27 cellular contexts compared by ENCODE assay signal in genomic region chr11:113723706-113724246, GRCh38. TPM values are rescaled to one million over a fixed set of nuclear protein-coding genes. Genes with fewer than 3 reads are reported as not detected.
"Had no signal": no experiment of that assay in that cellular context is flagged by ENCODE, and none has a peak within 500 bp of the region (broad histone marks: within the 10 kb centered on the region; RNA-seq: fewer than 3 reads in every experiment).

No MANE protein-coding gene starts in this region.

- H3K27me3 ChIP-seq: adrenal gland, breast epithelium, heart left ventricle, left lung, neural progenitor cell, sigmoid colon, spleen, testis had no signal

- H3K4me3 ChIP-seq: adrenal gland, breast epithelium, coronary artery, heart left ventricle, left lung, neural progenitor cell, sigmoid colon, spleen, testis had no signal

- H3K9ac ChIP-seq: neural progenitor cell had no signal

- H3K36me3 ChIP-seq: adrenal gland, breast epithelium, left lung, neural progenitor cell, sigmoid colon had no signal

- H3K27ac Mint-ChIP-seq: activated T-helper 1 cell treated with anti-CD3 and anti-CD28 coated beads, Interleukin-12 subunit alpha, Interleukin-12 subunit beta, Interleukin-2, Interleukin-4 antibody, amounts not matched to agents 30 ng/mL and 10 ng/mL and 1 ng/mL, durations not matched to agents 14 hours and 24 hours and 36 hours; naive B cell; neural progenitor cell; stimulated activated memory B cell treated with anti-CD40 and anti-IgM and Interleukin-4, amounts not matched to agents 10 μg/mL and 1 μg/mL and 100 μg/mL, for 72 hours; T-helper 17 cell; type B pancreatic cell had no signal

- H3K27me3 Mint-ChIP-seq: naive B cell; stimulated activated memory B cell treated with anti-CD40 and anti-IgM and Interleukin-4, amounts not matched to agents 10 μg/mL and 1 μg/mL and 100 μg/mL, for 72 hours; T-helper 17 cell; type B pancreatic cell had no signal

- H3K4me1 Mint-ChIP-seq: naive B cell; stimulated activated memory B cell treated with anti-CD40 and anti-IgM and Interleukin-4, amounts not matched to agents 10 μg/mL and 1 μg/mL and 100 μg/mL, for 72 hours had no signal

- H3K27ac ChIP-seq: adrenal gland, breast epithelium, coronary artery, heart left ventricle, left lung, neural progenitor cell, sigmoid colon, spleen, testis, VCaP had no signal

- H3K9me3 ChIP-seq: adrenal gland, breast epithelium, heart left ventricle, left lung, sigmoid colon, testis had no signal

- DNase-seq: activated CD4-positive, alpha-beta T cell treated with anti-CD3 and anti-CD28 coated beads, Interleukin-2, amount 50 U/mL, for 48 hours; activated gamma-delta T cell treated with Interleukin-2 at 50 U/mL for 16 hours; activated T-cell treated with anti-CD3 and anti-CD28 coated beads for 4 hours; adrenal gland; effector CD4-positive, alpha-beta T cell; heart left ventricle; kidney; left lung; naive B cell; sigmoid colon; spleen; stimulated activated CD4-positive, alpha-beta T cell treated with anti-CD3 and anti-CD28 coated beads, Interleukin-4, amount 100 ng/mL, for 4 hours; T-helper 17 cell; testis had no signal

- ATAC-seq: activated naive CD4-positive, alpha-beta T cell treated with anti-CD3 and anti-CD28 coated beads, Interleukin-2, amount 50 U/mL, for 72 hours; heart left ventricle; left lung; stimulated activated memory B cell treated with anti-CD40 and anti-IgM and Interleukin-4, amounts not matched to agents 10 μg/mL and 1 μg/mL and 100 μg/mL, for 72 hours; T-helper 17 cell had no signal

- H3K4me2 ChIP-seq: neural progenitor cell had no signal

- H3K4me3 Mint-ChIP-seq: activated T-helper 1 cell treated with anti-CD3 and anti-CD28 coated beads, Interleukin-12 subunit alpha, Interleukin-12 subunit beta, Interleukin-2, Interleukin-4 antibody, amounts not matched to agents 30 ng/mL and 10 ng/mL and 1 ng/mL, durations not matched to agents 14 hours and 24 hours and 36 hours; naive B cell; neural progenitor cell; stimulated activated memory B cell treated with anti-CD40 and anti-IgM and Interleukin-4, amounts not matched to agents 10 μg/mL and 1 μg/mL and 100 μg/mL, for 72 hours; T-helper 17 cell; type B pancreatic cell had no signal

- H3K4me1 ChIP-seq: breast epithelium, left lung, neural progenitor cell, spleen had no signal

- H3K9me3 Mint-ChIP-seq: activated T-helper 1 cell treated with anti-CD3 and anti-CD28 coated beads, Interleukin-12 subunit alpha, Interleukin-12 subunit beta, Interleukin-2, Interleukin-4 antibody, amounts not matched to agents 30 ng/mL and 10 ng/mL and 1 ng/mL, durations not matched to agents 14 hours and 24 hours and 36 hours; neural progenitor cell; type B pancreatic cell had no signal

RNA-seq across cellular contexts. Expression of gene CLDN25, which starts 55.8 kb away (rescaled TPM):
- total RNA-seq: activated naive CD4-positive, alpha-beta T cell treated with anti-CD3 and anti-CD28 coated beads, Interleukin-2, amount 50 U/mL, for 72 hours; activated T-helper 1 cell treated with anti-CD3 and anti-CD28 coated beads, Interleukin-12 subunit alpha, Interleukin-12 subunit beta, Interleukin-2, Interleukin-4 antibody, amounts not matched to agents 30 ng/mL and 10 ng/mL and 1 ng/mL, durations not matched to agents 14 hours and 24 hours and 36 hours; adrenal gland; astrocyte; breast epithelium; frontal cortex; heart left ventricle; kidney; left lung; lung microvascular endothelial cell; osteoblast; sigmoid colon; spleen; T-helper 17 cell; testis had no signal
- polyA plus RNA-seq: adrenal gland, esophagus, heart left ventricle, sigmoid colon, spleen had no signal
